In the genomic region with DNA sequence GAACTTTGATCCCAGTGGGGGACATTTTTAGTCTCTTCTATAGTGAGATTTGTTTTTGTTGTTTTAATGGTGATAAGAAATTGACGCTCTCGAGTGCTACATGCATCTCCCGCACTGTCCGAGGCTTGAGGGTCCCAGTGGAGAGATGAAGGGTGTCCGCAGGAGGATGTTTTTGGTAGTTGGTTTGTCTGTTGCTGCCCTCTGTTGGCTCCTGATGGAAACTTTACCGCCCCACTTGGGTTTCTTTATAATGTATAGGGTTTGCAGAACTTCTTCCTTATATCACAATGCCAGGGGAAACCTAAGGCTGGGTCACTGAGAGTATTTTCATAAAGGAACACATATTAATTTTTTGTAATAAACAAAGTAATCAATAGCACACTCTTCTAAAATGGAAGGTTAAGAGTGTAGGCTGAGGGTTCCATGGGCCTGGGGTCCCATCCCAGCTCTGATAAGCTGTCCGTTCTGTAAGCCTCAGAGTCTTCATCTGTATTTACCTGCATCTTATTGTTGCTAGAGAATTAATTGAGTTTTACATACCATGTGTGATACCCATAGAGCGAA, we compare ENCODE assay signal across 8 cellular contexts.
A peak's percentile ranks its signal among the peaks of the same experiment; 100 is the strongest.
DNase-seq lines count a peak whose midpoint lies in the region; ATAC-seq, FAIRE-seq and TF ChIP-seq lines count a peak whose summit lies in the region.

No MANE protein-coding gene starts in this region.

- H2BK120ac ChIP-seq in neuronal stem cell (ENCODE audit: low read depth, low read length) = no peak overlapping the region

- no peaks in the 10 kb centered on the region for H3K79me1 ChIP-seq in neuronal stem cell (ENCODE audit: low read depth, low read length)

- H3K9me3 ChIP-seq in Loucy (ENCODE audit: insufficient read depth, low read depth, low read length) (no peaks in the 10 kb centered on the region), neuronal stem cell (replicated peaks in 1 of 2; ENCODE audit: control insufficient read depth in 2 of 2, insufficient read depth in 1 of 2, low read depth in 1 of 2, low read length in 2 of 2) (no peaks in the 10 kb centered on the region)

- H4K91ac ChIP-seq in neuronal stem cell (ENCODE audit: low read depth, low read length, poor library complexity) = no peak overlapping the region

- no peak for ATAC-seq in HG03196 (IDR thresholded peaks at IDR 0.05; ENCODE audit: unreplicated experiment)
- ATAC-seq in Right ventricle myocardium superior (ENCODE audit: poor library complexity) = no peak

- H3K9ac ChIP-seq in Loucy (ENCODE audit: low read depth, low read length, poor library complexity, severe bottlenecking) (no peak overlapping the region), neuronal stem cell (ENCODE audit: low read depth, low read length, poor library complexity) (no peak overlapping the region)

- H3K27me3 ChIP-seq in Loucy (ENCODE audit: insufficient read depth, low read length, poor library complexity, severe bottlenecking) = no peaks in the 10 kb centered on the region
- no peaks in the 10 kb centered on the region for H3K27me3 ChIP-seq in bronchial epithelial cell (ENCODE audit: control insufficient read depth, insufficient read depth, low read length)
- no peaks in the 10 kb centered on the region for H3K27me3 ChIP-seq in neuronal stem cell (ENCODE audit: control insufficient read depth in 3 of 3, insufficient read depth in 3 of 3, low read depth in 1 of 3, low read length in 3 of 3)

- H2BK12ac ChIP-seq in neuronal stem cell (ENCODE audit: low read length) = no peak overlapping the region

- intact Hi-C loops in Right ventricle myocardium superior (cut with DNase I) = loop anchor here (10.0 kb wide), 1 partner anchor 214 kb away; no protein-coding TSS in a partner anchor

- no peaks in the 10 kb centered on the region for H4K20me1 ChIP-seq in Loucy (ENCODE audit: insufficient read depth, low read length, poor library complexity, severe bottlenecking)

- H2AK5ac ChIP-seq in neuronal stem cell (ENCODE audit: low read depth, low read length) = no peak overlapping the region

- H2AFZ ChIP-seq in Loucy (ENCODE audit: low read length) = no peak overlapping the region
- no peak overlapping the region for H2AFZ ChIP-seq in neuronal stem cell (ENCODE audit: low read length)

- no peak overlapping the region for H2BK15ac ChIP-seq in neuronal stem cell (ENCODE audit: low read length)

- no peak overlapping the region for H3K23ac ChIP-seq in neuronal stem cell (ENCODE audit: low read depth, low read length, poor library complexity)

- H3F3A ChIP-seq in Loucy (ENCODE audit: low read depth) = no peaks in the 10 kb centered on the region

- no peak overlapping the region for H3K4me3 ChIP-seq in Loucy (ENCODE audit: low read length, poor library complexity, severe bottlenecking)
- H3K4me3 ChIP-seq in bronchial epithelial cell (ENCODE audit: low read depth, low read length) = no peak overlapping the region
- no peak overlapping the region for H3K4me3 ChIP-seq in neuronal stem cell (ENCODE audit: low read length in 2 of 2)

- H3K27ac ChIP-seq in neuronal stem cell (replicated peaks; ENCODE audit: low read length) = no peak overlapping the region

- H3K4me2 ChIP-seq in Loucy (ENCODE audit: low read depth, low read length, poor library complexity, severe bottlenecking) (no peak overlapping the region), neuronal stem cell (ENCODE audit: insufficient read depth, low read length, poor library complexity, severe bottlenecking) (no peak overlapping the region)

- H2BK5ac ChIP-seq in neuronal stem cell (ENCODE audit: low read length) = no peak overlapping the region

- no peak overlapping the region for H3K18ac ChIP-seq in neuronal stem cell (ENCODE audit: low read length)

- H3K4me1 ChIP-seq in Loucy (ENCODE audit: insufficient read depth, low read length, poor library complexity, severe bottlenecking) (no peaks in the 10 kb centered on the region), neuronal stem cell (ENCODE audit: control insufficient read depth in 2 of 2, insufficient read depth in 1 of 2, low read depth in 1 of 2, low read length in 2 of 2) (peaks cover 0 to 2% of the 10 kb centered on the region in 2 donors)

- DNase-seq in NCI-H82 (lab: John Stamatoyannopoulos, UW) (peak; percentile 54), NCI-H82 treated with DMSO at 0.1 percent for 48 hours (lab: John Stamatoyannopoulos, UW; ENCODE audit: unreplicated experiment) (no peak), bronchial epithelial cell (ENCODE audit: low read depth) (peak; percentile 26), neuronal stem cell (ENCODE audit: low spot score) (peak; percentile 57), superior temporal gyrus (ENCODE audit: extremely low spot score) (no peak), Right ventricle myocardium superior (no peak)

- whole genome bisulfite sequencing in neuronal stem cell (ENCODE audit: extremely low coverage in 2 of 2, insufficient read length in 2 of 2, insufficient replicate concordance in 1 of 2), 2 donors = no CpG with 5 or more reads among the region's 8 CpGs

- H3K79me2 ChIP-seq in Loucy (ENCODE audit: insufficient read depth, low read length) = no peaks in the 10 kb centered on the region

- no peak overlapping the region for H3K14ac ChIP-seq in neuronal stem cell (ENCODE audit: low read length)

- no peaks in the 10 kb centered on the region for H3K36me3 ChIP-seq in Loucy (ENCODE audit: insufficient read depth, low read length)
- no peaks in the 10 kb centered on the region for H3K36me3 ChIP-seq in bronchial epithelial cell (ENCODE audit: control insufficient read depth, insufficient read depth, low read length)
- no peaks in the 10 kb centered on the region for H3K36me3 ChIP-seq in neuronal stem cell (replicated peaks in 1 of 2; ENCODE audit: control insufficient read depth in 2 of 2, insufficient read depth in 2 of 2, low read length in 2 of 2)

- no peak overlapping the region for H3K4ac ChIP-seq in neuronal stem cell (ENCODE audit: low read length)

- H4K8ac ChIP-seq in neuronal stem cell (ENCODE audit: low read depth, low read length) = no peak overlapping the region

- FAIRE-seq in bronchial epithelial cell (lab: Jason Lieb, UNC) = no peak

- TF ChIP-seq CTCF in Loucy (conservative IDR thresholded peaks at IDR 0.05; ENCODE audit: low read length) (peak; percentile 69), bronchial epithelial cell (IDR thresholded peaks at IDR 0.05; ENCODE audit: insufficient read depth, low read length, severe bottlenecking) (peak; percentile 70)

- H3K9me2 ChIP-seq in Loucy (replicated peaks; ENCODE audit: low read depth, low read length) = no peaks in the 10 kb centered on the region

Comparison
In these comparisons a context has a peak if more than half of its experiments do, and no peak if none do; other contexts are left out.
1. DNase-seq: peak in NCI-H82 (single experiment), bronchial epithelial cell (single experiment) and neuronal stem cell (single experiment); none in NCI-H82 treated with DMSO at 0.1 percent for 48 hours (single experiment), superior temporal gyrus (single experiment) and Right ventricle myocardium superior (single experiment).